Comparison of ENCODE assay signal across 8 cellular contexts in the genomic region with DNA sequence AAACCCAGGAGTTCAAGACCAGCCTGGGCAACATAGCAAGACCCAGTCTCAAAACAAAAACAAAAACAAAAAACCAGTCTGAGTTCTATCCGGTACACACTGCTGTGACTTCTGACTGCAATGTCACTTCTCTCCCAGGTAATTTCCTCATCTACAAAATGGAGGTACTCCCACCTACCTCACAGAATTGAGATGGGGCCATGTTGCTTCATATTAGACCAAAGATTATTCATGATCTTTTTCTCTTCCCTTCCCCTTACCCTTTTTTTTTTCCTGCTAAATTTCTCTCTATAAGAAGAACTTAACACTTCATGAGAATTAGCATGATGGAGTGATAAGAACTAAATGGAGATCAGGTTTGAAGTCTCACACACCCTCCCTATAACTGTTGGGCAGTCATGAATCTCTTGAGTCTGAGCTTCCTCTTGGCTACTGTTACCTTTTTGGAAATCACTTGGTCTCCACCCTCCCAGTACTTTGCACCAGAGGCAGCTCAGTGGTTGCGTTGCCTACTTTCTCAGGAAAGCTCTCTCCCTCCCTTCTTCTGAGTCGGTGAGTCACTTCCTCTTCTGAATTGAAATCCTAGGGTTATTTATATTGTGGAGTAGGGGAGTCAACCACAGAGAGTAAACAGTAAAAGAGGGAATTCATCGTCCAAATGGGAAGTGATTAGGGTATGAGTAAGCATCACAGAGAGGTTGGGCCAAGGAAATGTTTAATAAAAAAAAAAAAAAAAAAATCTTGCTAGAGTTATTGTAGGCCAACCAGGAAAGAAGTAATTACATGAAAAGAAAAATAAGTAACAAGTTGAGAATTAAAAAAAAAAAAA. TPM values are rescaled to one million over a fixed set of nuclear protein-coding genes. Genes with fewer than 3 reads are reported as not detected.
DNase-seq lines count a peak whose midpoint lies in the region; ATAC-seq and TF ChIP-seq lines count a peak whose summit lies in the region.

No MANE protein-coding gene starts in this region.

- no peak for TF ChIP-seq CTCF in C4-2B (conservative IDR thresholded peaks at IDR 0.05)

- peaks cover 45% of the 10 kb centered on the region for H3K4me1 ChIP-seq in HUES48 (ENCODE audit: control insufficient read depth, insufficient read depth, low read length)

- H3K36me3 Mint-ChIP-seq in T-helper 1 cell treated with Interleukin-12 subunit alpha and Interleukin-12 subunit beta and Interleukin-4 antibody, amounts not matched to agents 30 μg/mL and 1 μg/mL, for 36 hours (ENCODE audit: low read depth), result peaks cover 38% of the 10 kb centered on the region

- peak overlapping the region; percentile 76 for H3K27ac ChIP-seq in C4-2B
- peak overlapping the region; percentile 85 for H3K27ac ChIP-seq in HUES48 (ENCODE audit: low read depth, low read length)

- H3K9ac ChIP-seq in HUES48 (ENCODE audit: low read depth, low read length), result no peak overlapping the region

- no peaks in the 10 kb centered on the region for H3K27me3 Mint-ChIP-seq in T-helper 1 cell treated with Interleukin-12 subunit alpha and Interleukin-12 subunit beta and Interleukin-4 antibody, amounts not matched to agents 30 μg/mL and 1 μg/mL, for 36 hours (ENCODE audit: low read depth)

- no peaks in the 10 kb centered on the region for H3K27me3 ChIP-seq in HUES48 (ENCODE audit: control insufficient read depth, insufficient read depth, low read length)

- H3K4me3 Mint-ChIP-seq in T-helper 1 cell treated with Interleukin-12 subunit alpha and Interleukin-12 subunit beta and Interleukin-4 antibody, amounts not matched to agents 30 μg/mL and 1 μg/mL, for 36 hours, result peak overlapping the region; percentile 25

- H3K4me3 ChIP-seq in HUES48 (ENCODE audit: low read depth, low read length), result no peak overlapping the region

- peaks cover 20% of the 10 kb centered on the region for H3K4me1 Mint-ChIP-seq in T-helper 1 cell treated with Interleukin-12 subunit alpha and Interleukin-12 subunit beta and Interleukin-4 antibody, amounts not matched to agents 30 μg/mL and 1 μg/mL, for 36 hours (ENCODE audit: low read depth)

- DNase-seq in foreskin melanocyte, result peak; percentile 95
- DNase-seq in pulmonary artery endothelial cell (ENCODE audit: low read depth, low spot score), result peak; percentile 94
- no peak for DNase-seq in occipital lobe (lab: John Stamatoyannopoulos, UW)

- H3K27ac Mint-ChIP-seq in T-helper 1 cell treated with Interleukin-12 subunit alpha and Interleukin-12 subunit beta and Interleukin-4 antibody, amounts not matched to agents 30 μg/mL and 1 μg/mL, for 36 hours, result peak overlapping the region; percentile 62

- no peaks in the 10 kb centered on the region for H3K9me3 ChIP-seq in HUES48 (ENCODE audit: control insufficient read depth, insufficient read depth, low read length)

- no peaks in the 10 kb centered on the region for H3K36me3 ChIP-seq in HUES48 (ENCODE audit: control insufficient read depth, insufficient read depth, low read length)

- ATAC-seq in HG03432 (IDR thresholded peaks at IDR 0.05; ENCODE audit: unreplicated experiment) (no peak), GM21723 (IDR thresholded peaks at IDR 0.05; ENCODE audit: unreplicated experiment) (no peak)

- H3K9me3 Mint-ChIP-seq in T-helper 1 cell treated with Interleukin-12 subunit alpha and Interleukin-12 subunit beta and Interleukin-4 antibody, amounts not matched to agents 30 μg/mL and 1 μg/mL, for 36 hours, result no peaks in the 10 kb centered on the region

RNA-seq across cellular contexts. Expression of gene MAP7, which starts 59.9 kb away (rescaled TPM):
- 0.66 and 0.74 TPM in 2 replicates for total RNA-seq in pulmonary artery endothelial cell
- 6.1 TPM for total RNA-seq in occipital lobe
